Comparison of ENCODE assay signal across 29 cellular contexts in the genomic region with DNA sequence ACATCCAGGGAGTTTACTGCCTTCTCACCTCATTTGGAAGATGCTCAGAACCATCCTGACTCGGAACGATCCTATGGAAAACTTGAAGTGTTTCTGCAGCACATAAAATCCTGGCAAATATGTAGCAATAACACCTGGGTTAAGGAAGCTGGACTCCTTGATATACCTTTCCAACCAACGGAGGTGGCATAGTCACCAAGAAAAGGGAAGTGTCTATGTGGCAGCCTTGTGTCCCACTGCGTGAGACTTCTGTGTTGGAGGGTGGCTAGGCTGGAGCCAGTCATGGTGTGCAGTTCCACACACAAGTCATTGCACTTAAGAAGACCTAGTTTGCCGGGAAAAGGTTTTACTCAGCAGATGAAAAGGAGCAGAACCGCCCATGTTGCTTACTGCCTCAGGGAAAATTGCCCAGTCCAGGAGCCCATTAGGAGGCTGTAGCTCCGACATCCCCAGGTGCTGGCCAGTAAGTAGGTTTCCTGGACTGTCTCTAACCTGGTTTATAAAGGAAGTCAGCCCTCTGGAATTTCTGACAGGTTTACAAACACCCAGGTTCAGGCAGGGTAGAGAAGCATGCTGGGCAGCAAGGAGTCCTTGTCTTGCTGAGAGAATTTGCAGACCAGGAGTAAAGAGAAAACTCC.
"Had no signal": no experiment of that assay in that cellular context is flagged by ENCODE, and none has a peak within 500 bp of the region (broad histone marks: within the 10 kb centered on the region; RNA-seq: fewer than 3 reads in every experiment).

No MANE protein-coding gene starts in this region.

- H3K27ac Mint-ChIP-seq: activated CD4-positive, alpha-beta memory T cell treated with anti-CD3 and anti-CD28 coated beads for 36 hours; activated CD4-positive, alpha-beta T cell treated with anti-CD3 and anti-CD28 coated beads for 36 hours; activated CD4-positive, alpha-beta T cell treated with anti-CD3 and anti-CD28 coated beads, Interleukin-2, amount 10 ng/mL, durations not matched to agents 24 days and 14 days; activated CD8-positive, alpha-beta memory T cell treated with anti-CD3 and anti-CD28 coated beads, Interleukin-2, amount 10 ng/mL, durations not matched to agents 7 days and 5 days; activated CD8-positive, alpha-beta T cell treated with anti-CD3 and anti-CD28 coated beads, Interleukin-2, amount 10 ng/mL, durations not matched to agents 7 days and 5 days; activated naive CD4-positive, alpha-beta T cell treated with anti-CD3 and anti-CD28 coated beads, Interleukin-2, amount 10 ng/mL, durations not matched to agents 7 days and 5 days; activated naive CD4-positive, alpha-beta T cell treated with anti-CD3 and anti-CD28 coated beads, Interleukin-2, amount 50 U/mL, for 72 hours; activated naive CD8-positive, alpha-beta T cell treated with anti-CD3 and anti-CD28 coated beads, Interleukin-2, amount 10 ng/mL, durations not matched to agents 7 days and 5 days; activated T-helper 1 cell treated with anti-CD3 and anti-CD28 coated beads, Interleukin-12 subunit alpha, Interleukin-12 subunit beta, Interleukin-2, Interleukin-4 antibody, amounts not matched to agents 30 ng/mL and 10 ng/mL and 1 ng/mL, durations not matched to agents 14 hours and 24 hours and 36 hours; activated T-helper 2 cell treated with anti-CD3 and anti-CD28 coated beads, Interferon-gamma antibody, Interleukin-2, Interleukin-4, amounts not matched to agents 10 μg/mL and 5 μg/mL and 100 μg/mL, durations not matched to agents 14 hours and 24 hours and 36 hours; brain had no signal

- H3K4me3 Mint-ChIP-seq: activated CD4-positive, alpha-beta memory T cell treated with anti-CD3 and anti-CD28 coated beads for 36 hours; activated CD4-positive, alpha-beta T cell treated with anti-CD3 and anti-CD28 coated beads for 36 hours; activated CD4-positive, alpha-beta T cell treated with anti-CD3 and anti-CD28 coated beads, Interleukin-2, amount 10 ng/mL, durations not matched to agents 24 days and 14 days; activated CD8-positive, alpha-beta memory T cell treated with anti-CD3 and anti-CD28 coated beads, Interleukin-2, amount 10 ng/mL, durations not matched to agents 7 days and 5 days; activated CD8-positive, alpha-beta T cell treated with anti-CD3 and anti-CD28 coated beads, Interleukin-2, amount 10 ng/mL, durations not matched to agents 7 days and 5 days; activated naive CD4-positive, alpha-beta T cell treated with anti-CD3 and anti-CD28 coated beads, Interleukin-2, amount 10 ng/mL, durations not matched to agents 7 days and 5 days; activated naive CD8-positive, alpha-beta T cell treated with anti-CD3 and anti-CD28 coated beads, Interleukin-2, amount 10 ng/mL, durations not matched to agents 7 days and 5 days; activated T-helper 1 cell treated with anti-CD3 and anti-CD28 coated beads, Interleukin-12 subunit alpha, Interleukin-12 subunit beta, Interleukin-2, Interleukin-4 antibody, amounts not matched to agents 30 ng/mL and 10 ng/mL and 1 ng/mL, durations not matched to agents 14 hours and 24 hours and 36 hours; brain had no signal

- H3K9me3 ChIP-seq: ascending aorta, colonic mucosa had no signal

- H3K36me3 ChIP-seq: ascending aorta, breast epithelium, cardiac muscle cell, colonic mucosa had no signal

- H3K36me3 Mint-ChIP-seq: activated CD4-positive, alpha-beta memory T cell treated with anti-CD3 and anti-CD28 coated beads for 36 hours; activated naive CD4-positive, alpha-beta T cell treated with anti-CD3 and anti-CD28 coated beads, Interleukin-2, amount 10 ng/mL, durations not matched to agents 7 days and 5 days; activated naive CD8-positive, alpha-beta T cell treated with anti-CD3 and anti-CD28 coated beads, Interleukin-2, amount 10 ng/mL, durations not matched to agents 7 days and 5 days; brain had no signal

- H3K4me3 ChIP-seq: ascending aorta, breast epithelium, cardiac muscle cell, colonic mucosa had no signal

- DNase-seq: activated CD4-positive, alpha-beta memory T cell treated with anti-CD3 and anti-CD28 coated beads for 36 hours; activated CD4-positive, alpha-beta T cell treated with anti-CD3 and anti-CD28 coated beads for 36 hours; activated CD4-positive, alpha-beta T cell treated with anti-CD3 and anti-CD28 coated beads, Interleukin-2, amount 10 ng/mL, durations not matched to agents 24 days and 14 days; activated CD4-positive, CD25-positive, alpha-beta regulatory T cell; activated CD4-positive, CD25-positive, alpha-beta regulatory T cell treated with anti-CD3 and anti-CD28 coated beads, Interleukin-2, amount 50 U/mL, for 72 hours; activated CD8-positive, alpha-beta memory T cell treated with anti-CD3 and anti-CD28 coated beads, Interleukin-2, amount 10 ng/mL, durations not matched to agents 7 days and 5 days; activated CD8-positive, alpha-beta memory T cell treated with anti-CD3 and anti-CD28 coated beads, Interleukin-2, amount 50 U/mL, for 4 hours; activated CD8-positive, alpha-beta T cell treated with anti-CD3 and anti-CD28 coated beads, Interleukin-2, amount 10 ng/mL, durations not matched to agents 7 days and 5 days; activated effector memory CD4-positive, alpha-beta T cell treated with anti-CD3 and anti-CD28 coated beads, Interleukin-2, amount 50 U/mL, for 16 hours; activated naive CD4-positive, alpha-beta T cell treated with anti-CD3 and anti-CD28 coated beads, Interleukin-2, amount 10 ng/mL, durations not matched to agents 7 days and 5 days; activated naive CD8-positive, alpha-beta T cell treated with anti-CD3 and anti-CD28 coated beads, Interleukin-2, amount 10 ng/mL, durations not matched to agents 7 days and 5 days; activated T-cell treated with anti-CD3 and anti-CD28 coated beads, Interleukin-2, amount 50 U/mL, for 1 hour; activated T-cell treated with anti-CD3 and anti-CD28 coated beads, Interleukin-2, amount 50 U/mL, for 48 hours; central memory CD4-positive, alpha-beta T cell; cerebellar nuclear complex; colonic mucosa; effector CD8-positive, alpha-beta T cell; foreskin fibroblast; head of caudate nucleus; T-helper 2 cell had no signal

- H3K9me3 Mint-ChIP-seq: activated T-helper 2 cell treated with anti-CD3 and anti-CD28 coated beads, Interferon-gamma antibody, Interleukin-2, Interleukin-4, amounts not matched to agents 10 μg/mL and 5 μg/mL and 100 μg/mL, durations not matched to agents 14 hours and 24 hours and 36 hours had no signal

- H3K27ac ChIP-seq: ascending aorta, breast epithelium, cardiac muscle cell, colonic mucosa, epithelial cell of prostate had no signal

- ATAC-seq: activated CD4-positive, alpha-beta T cell treated with anti-CD3 and anti-CD28 coated beads for 36 hours; activated CD8-positive, alpha-beta memory T cell treated with anti-CD3 and anti-CD28 coated beads, Interleukin-2, amount 10 ng/mL, durations not matched to agents 7 days and 5 days; activated CD8-positive, alpha-beta T cell treated with anti-CD3 and anti-CD28 coated beads, Interleukin-2, amount 10 ng/mL, durations not matched to agents 7 days and 5 days; activated naive CD4-positive, alpha-beta T cell treated with anti-CD3 and anti-CD28 coated beads, Interleukin-2, amount 50 U/mL, for 72 hours; esophagus mucosa had no signal

- H3K27me3 ChIP-seq: ascending aorta, breast epithelium, cardiac muscle cell, colonic mucosa had no signal

- H3K4me1 Mint-ChIP-seq: activated CD4-positive, alpha-beta T cell treated with anti-CD3 and anti-CD28 coated beads for 36 hours; activated CD4-positive, alpha-beta T cell treated with anti-CD3 and anti-CD28 coated beads, Interleukin-2, amount 10 ng/mL, durations not matched to agents 24 days and 14 days; activated CD8-positive, alpha-beta memory T cell treated with anti-CD3 and anti-CD28 coated beads, Interleukin-2, amount 10 ng/mL, durations not matched to agents 7 days and 5 days; activated naive CD4-positive, alpha-beta T cell treated with anti-CD3 and anti-CD28 coated beads, Interleukin-2, amount 10 ng/mL, durations not matched to agents 7 days and 5 days; activated naive CD8-positive, alpha-beta T cell treated with anti-CD3 and anti-CD28 coated beads, Interleukin-2, amount 10 ng/mL, durations not matched to agents 7 days and 5 days; brain had no signal

- H3K27me3 Mint-ChIP-seq: activated naive CD8-positive, alpha-beta T cell treated with anti-CD3 and anti-CD28 coated beads, Interleukin-2, amount 10 ng/mL, durations not matched to agents 7 days and 5 days had no signal

- H3K4me1 ChIP-seq: ascending aorta, breast epithelium, colonic mucosa had no signal
